ENCODE assay signal across 6 cellular contexts in the genomic region with DNA sequence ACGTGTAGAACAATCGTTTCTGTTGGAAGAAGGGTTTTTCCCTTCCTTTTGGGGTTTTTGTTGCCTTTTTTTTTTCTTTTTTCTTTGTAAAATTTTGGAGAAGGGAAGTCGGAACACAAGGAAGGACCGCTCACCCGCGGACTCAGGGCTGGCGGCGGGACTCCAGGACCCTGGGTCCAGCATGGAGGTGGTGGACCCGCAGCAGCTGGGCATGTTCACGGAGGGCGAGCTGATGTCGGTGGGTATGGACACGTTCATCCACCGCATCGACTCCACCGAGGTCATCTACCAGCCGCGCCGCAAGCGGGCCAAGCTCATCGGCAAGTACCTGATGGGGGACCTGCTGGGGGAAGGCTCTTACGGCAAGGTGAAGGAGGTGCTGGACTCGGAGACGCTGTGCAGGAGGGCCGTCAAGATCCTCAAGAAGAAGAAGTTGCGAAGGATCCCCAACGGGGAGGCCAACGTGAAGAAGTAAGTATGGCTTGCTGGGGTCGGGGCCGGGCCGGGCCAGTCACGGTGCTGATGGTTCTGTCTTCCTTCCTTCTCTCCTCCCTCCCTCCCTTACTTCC.
DNase-seq lines count a peak whose midpoint lies in the region; ATAC-seq and TF ChIP-seq lines count a peak whose summit lies in the region.

No MANE protein-coding gene starts in this region.

- H3K9me3 ChIP-seq in BLaER1 treated with 17β-estradiol and CSF1 and Interleukin-3, amounts not matched to agents 10 nM and 100 nM (replicated peaks in 1 of 11): no peaks in the 10 kb centered on the region

- no peaks in the 10 kb centered on the region for H3K27me3 ChIP-seq in BLaER1 treated with 17β-estradiol and CSF1 and Interleukin-3, amounts not matched to agents 10 nM and 100 nM

- ATAC-seq in HG03520 (IDR thresholded peaks at IDR 0.05; ENCODE audit: unreplicated experiment) (no peak), GM18519 (IDR thresholded peaks at IDR 0.05; ENCODE audit: low FRiP score, unreplicated experiment) (no peak)

- H3K9ac ChIP-seq in BLaER1 treated with 17β-estradiol and CSF1 and Interleukin-3, amounts not matched to agents 10 nM and 100 nM: peak overlapping the region; percentile 94 to 99 (median 98)

- peaks cover 43 to 59% (median 57%) of the 10 kb centered on the region in 11 experiments for H4K20me1 ChIP-seq in BLaER1 treated with 17β-estradiol and CSF1 and Interleukin-3, amounts not matched to agents 10 nM and 100 nM

- peak overlapping the region; percentile 85 to 100 (median 98) for H3K4me2 ChIP-seq in BLaER1 treated with 17β-estradiol and CSF1 and Interleukin-3, amounts not matched to agents 10 nM and 100 nM

- H3K4me1 ChIP-seq in BLaER1 treated with 17β-estradiol and CSF1 and Interleukin-3, amounts not matched to agents 10 nM and 100 nM: peaks cover 64 to 71% (median 68%) of the 10 kb centered on the region in 10 experiments

- peak overlapping the region; percentile 86 to 96 (median 95) for H3K27ac ChIP-seq in BLaER1 treated with 17β-estradiol and CSF1 and Interleukin-3, amounts not matched to agents 10 nM and 100 nM

- peak overlapping the region; percentile 85 to 99 (median 94) for H3K4me3 ChIP-seq in BLaER1 treated with 17β-estradiol and CSF1 and Interleukin-3, amounts not matched to agents 10 nM and 100 nM
- H3K4me3 ChIP-seq in fibroblast of mammary gland (ENCODE audit: control insufficient read depth, low read depth, low read length): peak overlapping the region; percentile 77

- peaks cover 10 to 40% (median 30%) of the 10 kb centered on the region in 11 experiments; a peak in 21 of 22 replicates for H3K36me3 ChIP-seq in BLaER1 treated with 17β-estradiol and CSF1 and Interleukin-3, amounts not matched to agents 10 nM and 100 nM

- TF ChIP-seq CTCF in fibroblast of mammary gland (conservative IDR thresholded peaks at IDR 0.05; ENCODE audit: control insufficient read depth, insufficient read depth, low read depth, low read length): no peak

- DNase-seq in RPMI8226 (peak; percentile 50), fibroblast of mammary gland (ENCODE audit: low read depth) (no peak)
- peak; percentile 41 for DNase-seq in stimulated activated CD8-positive, alpha-beta memory T cell treated with anti-CD3 and anti-CD28 coated beads, Interleukin-4, amount 100 ng/mL, for 48 hours
